Comparison of ENCODE assay signal across 12 cellular contexts in the genomic region with DNA sequence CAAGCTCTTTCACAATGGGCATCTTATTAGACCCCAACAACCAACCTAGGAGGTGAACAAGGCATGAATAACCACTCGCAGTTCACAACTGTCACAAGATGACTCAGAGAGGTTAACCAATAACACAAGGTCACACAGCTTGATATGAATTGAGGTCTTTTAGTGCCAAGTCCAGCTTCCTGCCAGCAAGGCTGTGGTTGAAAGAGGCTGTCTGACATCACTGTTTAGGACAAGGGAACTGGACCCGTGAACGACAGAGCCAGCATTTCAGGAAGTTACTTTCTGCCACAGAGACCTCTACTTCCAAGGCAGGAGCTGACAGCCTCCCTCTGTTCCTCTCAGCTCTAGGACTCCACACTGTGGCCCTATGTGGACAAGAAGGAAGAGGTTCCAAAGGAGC. TPM values are rescaled to one million over a fixed set of nuclear protein-coding genes. Genes with fewer than 3 reads are reported as not detected.
A peak's percentile ranks its signal among the peaks of the same experiment; 100 is the strongest.
DNase-seq lines count a peak whose midpoint lies in the region; ATAC-seq, FAIRE-seq and TF ChIP-seq lines count a peak whose summit lies in the region.
"Had no signal": no experiment of that assay in that cellular context is flagged by ENCODE, and none has a peak within 500 bp of the region (broad histone marks: within the 10 kb centered on the region; RNA-seq: fewer than 3 reads in every experiment).

No MANE protein-coding gene starts in this region.

- no peak for FAIRE-seq in frontal cortex (lab: Jason Lieb, UNC)

- CTCF ChIA-PET in activated CD4-positive, alpha-beta T cell treated with anti-CD3 and anti-CD28 coated beads for 36 hours (lab: Charles Lee) = no interaction called here
- CTCF ChIA-PET in WTC11 (lab: Charles Lee) (interaction anchor here (0.8 kb wide), 1 partner anchor 8 kb away, joined by 3 read pairs; no protein-coding TSS in a partner anchor), Caco-2 (lab: Charles Lee) (interaction anchor here (0.6 kb wide), 1 partner anchor 405 kb away, joined by 3 read pairs; no protein-coding TSS in a partner anchor)

- no TSS peak for BruUV-seq in Caco-2 (replicated peaks; lab: Mats Ljungman, UMichigan)

- no peaks in the 10 kb centered on the region for H3K79me2 ChIP-seq in osteoblast (ENCODE audit: insufficient read depth, low read length)

- no peaks in the 10 kb centered on the region for H4K20me1 ChIP-seq in osteoblast (ENCODE audit: insufficient read depth, low read length)

- ATAC-seq in activated CD4-positive, alpha-beta T cell treated with anti-CD3 and anti-CD28 coated beads for 36 hours = peak; percentile 55
- peak; percentile 77 for ATAC-seq in HG03342 (IDR thresholded peaks at IDR 0.05; ENCODE audit: unreplicated experiment)
- ATAC-seq in WTC11 = no peak
- ATAC-seq: gastrocnemius medialis had no signal

- H3K27ac ChIP-seq in osteoblast (ENCODE audit: low read depth, low read length) = no peak overlapping the region
- H3K27ac ChIP-seq: gastrocnemius medialis, upper lobe of left lung had no signal

- H3K4me3 ChIP-seq in osteoblast (ENCODE audit: insufficient read depth, low read length) = no peak overlapping the region
- H3K4me3 ChIP-seq in Caco-2 (ENCODE audit: low read depth, low read length) = no peak overlapping the region
- H3K4me3 ChIP-seq: gastrocnemius medialis, upper lobe of left lung had no signal

- POLR2A ChIA-PET in activated CD4-positive, alpha-beta T cell treated with anti-CD3 and anti-CD28 coated beads for 36 hours (lab: Charles Lee) = interaction anchor here (0.9 kb wide), 1 partner anchor 54 kb away, joined by 5 read pairs; no protein-coding TSS in a partner anchor
- POLR2A ChIA-PET in WTC11 (lab: Charles Lee) (no interaction called here), Caco-2 (lab: Charles Lee) (no interaction called here)

- intact Hi-C loops in activated CD4-positive, alpha-beta T cell treated with anti-CD3 and anti-CD28 coated beads for 36 hours (cut with DNase I, micrococcal nuclease) = no loop called here
- intact Hi-C loops in Caco-2 (cut with micrococcal nuclease; ENCODE audit: unreplicated experiment) = no loop called here

- DNase-seq in activated CD4-positive, alpha-beta T cell treated with anti-CD3 and anti-CD28 coated beads for 36 hours = no peak
- DNase-seq in activated CD4-positive, alpha-beta T cell treated with anti-CD3 and anti-CD28 coated beads for 1 hour = no peak
- peak; percentile 8 for DNase-seq in cerebellar cortex (ENCODE audit: low spot score)
- peak; percentile 81 for DNase-seq in osteoblast (ENCODE audit: insufficient read length, low spot score, missing footprints)
- no peak for DNase-seq in frontal cortex (ENCODE audit: low spot score in 2 of 2)
- no peak for DNase-seq in WTC11 (ENCODE audit: low spot score)
- DNase-seq in Caco-2 = no peak
- DNase-seq: activated CD4-positive, alpha-beta T cell treated with anti-CD3 and anti-CD28 coated beads, Interleukin-2, amount 50 U/mL, for 4 hours; gastrocnemius medialis; H9; upper lobe of left lung had no signal

- no peak overlapping the region for H3K4me2 ChIP-seq in osteoblast (ENCODE audit: insufficient read depth, low read length)

- H3K27ac Mint-ChIP-seq in activated CD4-positive, alpha-beta T cell treated with anti-CD3 and anti-CD28 coated beads for 36 hours = no peak overlapping the region
- no peak overlapping the region for H3K27ac Mint-ChIP-seq in WTC11
- H3K27ac Mint-ChIP-seq in Caco-2 (ENCODE audit: unreplicated experiment) = no peak overlapping the region
- H3K27ac Mint-ChIP-seq: H9 had no signal

- no peaks in the 10 kb centered on the region for H3K36me3 Mint-ChIP-seq in activated CD4-positive, alpha-beta T cell treated with anti-CD3 and anti-CD28 coated beads for 36 hours (ENCODE audit: low read depth)
- H3K36me3 Mint-ChIP-seq in WTC11 = no peaks in the 10 kb centered on the region
- no peaks in the 10 kb centered on the region for H3K36me3 Mint-ChIP-seq in Caco-2 (ENCODE audit: insufficient read depth, unreplicated experiment)

- H3K4me1 Mint-ChIP-seq in activated CD4-positive, alpha-beta T cell treated with anti-CD3 and anti-CD28 coated beads for 36 hours = no peaks in the 10 kb centered on the region
- H3K4me1 Mint-ChIP-seq in WTC11 = peaks cover 21% of the 10 kb centered on the region
- no peaks in the 10 kb centered on the region for H3K4me1 Mint-ChIP-seq in Caco-2 (ENCODE audit: low read depth, unreplicated experiment)

- H3K9me3 Mint-ChIP-seq in activated CD4-positive, alpha-beta T cell treated with anti-CD3 and anti-CD28 coated beads for 36 hours (ENCODE audit: low read depth) = no peaks in the 10 kb centered on the region
- peaks cover 15% of the 10 kb centered on the region for H3K9me3 Mint-ChIP-seq in WTC11
- no peaks in the 10 kb centered on the region for H3K9me3 Mint-ChIP-seq in Caco-2 (ENCODE audit: unreplicated experiment)
- H3K9me3 Mint-ChIP-seq: H9 had no signal

- H3K4me3 Mint-ChIP-seq in activated CD4-positive, alpha-beta T cell treated with anti-CD3 and anti-CD28 coated beads for 36 hours = no peak overlapping the region
- H3K4me3 Mint-ChIP-seq in WTC11 (no peak overlapping the region), Caco-2 (ENCODE audit: unreplicated experiment) (no peak overlapping the region)
- H3K4me3 Mint-ChIP-seq: H9 had no signal

- H2AFZ ChIP-seq in osteoblast (ENCODE audit: low read length) = no peak overlapping the region

- no peaks in the 10 kb centered on the region for H3K27me3 Mint-ChIP-seq in activated CD4-positive, alpha-beta T cell treated with anti-CD3 and anti-CD28 coated beads for 36 hours
- H3K27me3 Mint-ChIP-seq in WTC11 (ENCODE audit: low read depth) = peaks cover 22% of the 10 kb centered on the region
- H3K27me3 Mint-ChIP-seq in Caco-2 (ENCODE audit: insufficient read depth, unreplicated experiment) = peaks cover 12% of the 10 kb centered on the region

- peaks cover 31% of the 10 kb centered on the region for H3K27me3 ChIP-seq in osteoblast (ENCODE audit: insufficient read depth, low read length)
- no peaks in the 10 kb centered on the region for H3K27me3 ChIP-seq in Caco-2 (replicated peaks; ENCODE audit: control insufficient read depth, insufficient read depth, low read length)
- H3K27me3 ChIP-seq: gastrocnemius medialis, upper lobe of left lung had no signal

- H3K4me1 ChIP-seq in osteoblast (ENCODE audit: insufficient read depth, low read length) = peaks cover 5% of the 10 kb centered on the region
- H3K4me1 ChIP-seq in Caco-2 = no peaks in the 10 kb centered on the region
- H3K4me1 ChIP-seq: gastrocnemius medialis, upper lobe of left lung had no signal

- TF ChIP-seq CTCF in osteoblast (IDR thresholded peaks at IDR 0.05; ENCODE audit: extremely low read depth, low read depth, low read length) = no peak
- TF ChIP-seq CTCF in WTC11 (IDR thresholded peaks at IDR 0.05) = no peak
- TF ChIP-seq CTCF in Caco-2 (IDR thresholded peaks at IDR 0.05; ENCODE audit: insufficient read depth in 1 of 2, low read depth in 1 of 2, low read length in 1 of 2, severe bottlenecking in 1 of 2, unreplicated experiment in 1 of 2) = no peak

- H3K36me3 ChIP-seq in osteoblast (ENCODE audit: insufficient read depth, low read length) (no peaks in the 10 kb centered on the region), Caco-2 (ENCODE audit: control insufficient read depth, insufficient read depth, low read length) (no peaks in the 10 kb centered on the region)
- H3K36me3 ChIP-seq: gastrocnemius medialis, upper lobe of left lung had no signal

- H3K9me3 ChIP-seq in osteoblast (ENCODE audit: low read depth, low read length) (no peaks in the 10 kb centered on the region), Caco-2 (no peaks in the 10 kb centered on the region)
- H3K9me3 ChIP-seq: gastrocnemius medialis, upper lobe of left lung had no signal

TF ChIP-seq in WTC11, 78 proteins besides CTCF, POLR2A, EP300 and RAD21 (continues in another document):
- TF ChIP-seq RELA (CRISPR knock-in tag; IDR thresholded peaks at IDR 0.05; ENCODE audit: borderline replicate concordance) = no peak
- TF ChIP-seq, protein P1, sequence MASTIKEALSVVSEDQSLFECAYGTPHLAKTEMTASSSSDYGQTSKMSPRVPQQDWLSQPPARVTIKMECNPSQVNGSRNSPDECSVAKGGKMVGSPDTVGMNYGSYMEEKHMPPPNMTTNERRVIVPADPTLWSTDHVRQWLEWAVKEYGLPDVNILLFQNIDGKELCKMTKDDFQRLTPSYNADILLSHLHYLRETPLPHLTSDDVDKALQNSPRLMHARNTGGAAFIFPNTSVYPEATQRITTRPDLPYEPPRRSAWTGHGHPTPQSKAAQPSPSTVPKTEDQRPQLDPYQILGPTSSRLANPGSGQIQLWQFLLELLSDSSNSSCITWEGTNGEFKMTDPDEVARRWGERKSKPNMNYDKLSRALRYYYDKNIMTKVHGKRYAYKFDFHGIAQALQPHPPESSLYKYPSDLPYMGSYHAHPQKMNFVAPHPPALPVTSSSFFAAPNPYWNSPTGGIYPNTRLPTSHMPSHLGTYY (CRISPR knock-in tag; IDR thresholded peaks at IDR 0.05) = no peak
- TF ChIP-seq ZNF416 (CRISPR knock-in tag; IDR thresholded peaks at IDR 0.05) = no peak
- no peak for TF ChIP-seq NFE2L1 (CRISPR knock-in tag; IDR thresholded peaks at IDR 0.05)
- TF ChIP-seq, protein P2, sequence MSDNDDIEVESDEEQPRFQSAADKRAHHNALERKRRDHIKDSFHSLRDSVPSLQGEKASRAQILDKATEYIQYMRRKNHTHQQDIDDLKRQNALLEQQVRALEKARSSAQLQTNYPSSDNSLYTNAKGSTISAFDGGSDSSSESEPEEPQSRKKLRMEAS (CRISPR knock-in tag; IDR thresholded peaks at IDR 0.05) = no peak
- TF ChIP-seq, protein P3, sequence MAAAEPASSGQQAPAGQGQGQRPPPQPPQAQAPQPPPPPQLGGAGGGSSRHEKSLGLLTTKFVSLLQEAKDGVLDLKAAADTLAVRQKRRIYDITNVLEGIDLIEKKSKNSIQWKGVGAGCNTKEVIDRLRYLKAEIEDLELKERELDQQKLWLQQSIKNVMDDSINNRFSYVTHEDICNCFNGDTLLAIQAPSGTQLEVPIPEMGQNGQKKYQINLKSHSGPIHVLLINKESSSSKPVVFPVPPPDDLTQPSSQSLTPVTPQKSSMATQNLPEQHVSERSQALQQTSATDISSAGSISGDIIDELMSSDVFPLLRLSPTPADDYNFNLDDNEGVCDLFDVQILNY (CRISPR knock-in tag; IDR thresholded peaks at IDR 0.05) = no peak
- TF ChIP-seq CREB1 (CRISPR knock-in tag; IDR thresholded peaks at IDR 0.05) = no peak
- TF ChIP-seq ZNF423 (CRISPR knock-in tag; IDR thresholded peaks at IDR 0.05) = no peak
- TF ChIP-seq TCF7 (CRISPR knock-in tag; IDR thresholded peaks at IDR 0.05; ENCODE audit: low read depth) = no peak
- no peak for TF ChIP-seq EMX1 (CRISPR knock-in tag; IDR thresholded peaks at IDR 0.05)

RNA-seq across cellular contexts. Expression of gene ALDH1B1, which starts 53.4 kb away (rescaled TPM):
- total RNA-seq in activated CD4-positive, alpha-beta T cell treated with anti-CD3 and anti-CD28 coated beads for 36 hours = 10 to 100 TPM; 20.3 to 21.8 TPM
- 38.0 and 38.6 TPM in 2 replicates for total RNA-seq in osteoblast
- 11.0 TPM for total RNA-seq in frontal cortex
- total RNA-seq in WTC11 (2021) = 55.5 to 64.6 TPM (median 61.4 TPM) in 3 replicates
- 35.7 and 38.3 TPM in 2 replicates for total RNA-seq in Caco-2 (2022)

Comparison
In these comparisons a context has a peak if more than half of its experiments do, and no peak if none do; other contexts are left out.
1. DNase-seq: peak in cerebellar cortex (single experiment) and osteoblast (single experiment); none in activated CD4-positive, alpha-beta T cell treated with anti-CD3 and anti-CD28 coated beads for 36 hours (single experiment), activated CD4-positive, alpha-beta T cell treated with anti-CD3 and anti-CD28 coated beads for 1 hour (single experiment), frontal cortex (0 of 2), WTC11 (single experiment) and Caco-2 (0 of 2).